In the genomic region with DNA sequence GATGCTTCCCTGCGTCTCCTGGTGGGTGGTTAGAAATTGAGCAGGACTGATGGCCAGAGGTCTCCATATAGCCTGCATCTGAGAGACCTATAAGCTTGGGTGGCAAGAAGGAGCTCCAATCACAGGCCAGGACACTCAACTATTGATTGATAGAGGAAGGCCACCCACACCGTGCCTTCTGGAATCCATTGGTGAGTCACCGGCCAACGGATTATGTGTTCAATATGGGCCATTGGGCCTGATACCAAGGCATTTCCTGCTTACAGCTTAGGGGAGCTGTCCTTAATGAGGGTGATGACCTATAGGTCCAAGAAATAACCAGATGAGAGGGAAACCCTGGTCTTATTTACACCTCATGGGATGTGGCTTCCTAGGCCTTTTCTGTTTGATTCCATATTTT, we compare ENCODE assay signal across 31 cellular contexts.
"Had no signal": no experiment of that assay in that cellular context is flagged by ENCODE, and none has a peak within 500 bp of the region (broad histone marks: within the 10 kb centered on the region; RNA-seq: fewer than 3 reads in every experiment).

No MANE protein-coding gene starts in this region.

- H3K36me3 Mint-ChIP-seq: naive thymus-derived CD8-positive, alpha-beta T cell; natural killer cell treated with Interleukin-12 subunit alpha and Interleukin-12 subunit beta and Interleukin-15 and Interleukin-18, amount 100 ng/mL, for 72 hours; stimulated activated effector memory CD8-positive, alpha-beta T cell treated with anti-CD3 and anti-CD28 coated beads, Interleukin-12 subunit alpha, Interleukin-12 subunit beta, amount 100 ng/mL, for 72 hours; stimulated activated naive B cell treated with anti-CD40 and anti-IgM and Interleukin-4, amounts not matched to agents 10 μg/mL and 1 μg/mL and 100 μg/mL, for 72 hours had no signal

- H3K36me3 ChIP-seq: neutrophil, ovary, right lobe of liver, suprapubic skin, tibial artery, transverse colon, upper lobe of right lung, uterus had no signal

- ATAC-seq: naive thymus-derived CD8-positive, alpha-beta T cell; natural killer cell treated with Interleukin-12 subunit alpha and Interleukin-12 subunit beta and Interleukin-15 and Interleukin-18, amount 100 ng/mL, for 72 hours; psoas muscle; right lobe of liver; stimulated activated effector memory CD8-positive, alpha-beta T cell treated with anti-CD3 and anti-CD28 coated beads, Interleukin-12 subunit alpha, Interleukin-12 subunit beta, amount 100 ng/mL, for 72 hours; stimulated activated naive B cell treated with anti-CD40 and anti-IgM and Interleukin-4, amounts not matched to agents 10 μg/mL and 1 μg/mL and 100 μg/mL, for 72 hours; stimulated activated naive CD8-positive, alpha-beta T cell treated with anti-CD3 and anti-CD28 coated beads, Interleukin-15, amount 100 ng/mL, for 72 hours; stimulated activated naive CD8-positive, alpha-beta T cell treated with anti-CD3 and anti-CD28 coated beads, Interleukin-15, Interleukin-2, amounts not matched to agents 100 U/mL and 50 U/mL, for 24 hours had no signal

- H3K4me1 Mint-ChIP-seq: naive thymus-derived CD8-positive, alpha-beta T cell; stimulated activated effector memory CD8-positive, alpha-beta T cell treated with anti-CD3 and anti-CD28 coated beads, Interleukin-12 subunit alpha, Interleukin-12 subunit beta, amount 100 ng/mL, for 72 hours; stimulated activated naive CD8-positive, alpha-beta T cell treated with anti-CD3 and anti-CD28 coated beads, Interleukin-15, amount 100 ng/mL, for 72 hours had no signal

- H3K79me2 ChIP-seq: parathyroid adenoma had no signal

- H3K9me3 ChIP-seq: neutrophil, ovary, psoas muscle, right lobe of liver, suprapubic skin, testis, tibial artery, transverse colon, upper lobe of right lung, uterus had no signal

- DNase-seq: naive B cell; naive thymus-derived CD8-positive, alpha-beta T cell; nephron progenitor cell; nucleus accumbens; ovary; posterior cingulate gyrus; psoas muscle; right cardiac atrium; right lobe of liver; stimulated activated CD4-positive, alpha-beta T cell treated with anti-CD3 and anti-CD28 coated beads, Interleukin-15, amount 100 ng/mL, for 24 hours; stimulated activated CD4-positive, alpha-beta T cell treated with anti-CD3 and anti-CD28 coated beads, Interleukin-2, amount 100 ng/mL, for 24 hours; stimulated activated CD4-positive, alpha-beta T cell treated with anti-CD3 and anti-CD28 coated beads, Interleukin-2, amount 100 ng/mL, for 48 hours; stimulated activated CD4-positive, alpha-beta T cell treated with anti-CD3 and anti-CD28 coated beads, Interleukin-4, amount 100 ng/mL, for 24 hours; stimulated activated naive B cell treated with anti-CD40 and anti-IgM and Interleukin-4, amounts not matched to agents 10 μg/mL and 1 μg/mL and 100 μg/mL, for 72 hours; stimulated activated naive CD8-positive, alpha-beta T cell treated with anti-CD3 and anti-CD28 coated beads, Interleukin-15, amount 100 ng/mL, for 72 hours; stimulated activated naive CD8-positive, alpha-beta T cell treated with anti-CD3 and anti-CD28 coated beads, Interleukin-15, Interleukin-2, amounts not matched to agents 100 U/mL and 50 U/mL, for 24 hours; substantia nigra; testis; tibial artery; transverse colon; upper lobe of right lung; uterus had no signal

- H3K9me3 Mint-ChIP-seq: naive B cell; natural killer cell treated with Interleukin-12 subunit alpha and Interleukin-12 subunit beta and Interleukin-15 and Interleukin-18, amount 100 ng/mL, for 72 hours; nephron progenitor cell; neural crest cell; stimulated activated effector memory CD8-positive, alpha-beta T cell treated with anti-CD3 and anti-CD28 coated beads, Interleukin-12 subunit alpha, Interleukin-12 subunit beta, amount 100 ng/mL, for 72 hours; stimulated activated naive B cell treated with anti-CD40 and anti-IgM and Interleukin-4, amounts not matched to agents 10 μg/mL and 1 μg/mL and 100 μg/mL, for 72 hours; stimulated activated naive CD8-positive, alpha-beta T cell treated with anti-CD3 and anti-CD28 coated beads, Interleukin-15, amount 100 ng/mL, for 72 hours had no signal

- H3K4me1 ChIP-seq: psoas muscle, testis, tibial artery had no signal

- H3K27me3 ChIP-seq: neutrophil, ovary, right lobe of liver, suprapubic skin, testis, tibial artery, transverse colon, upper lobe of right lung, uterus had no signal

- H3K27me3 Mint-ChIP-seq: progenitor cell of endocrine pancreas; stimulated activated naive CD8-positive, alpha-beta T cell treated with anti-CD3 and anti-CD28 coated beads, Interleukin-15, amount 100 ng/mL, for 72 hours had no signal

- H2AFZ ChIP-seq: parathyroid adenoma had no signal

- H3K27ac ChIP-seq: neutrophil, ovary, parathyroid adenoma, psoas muscle, right lobe of liver, skin epidermis, suprapubic skin, testis, tibial artery, transverse colon, upper lobe of right lung, uterus had no signal

- H3K4me3 Mint-ChIP-seq: naive B cell; naive thymus-derived CD8-positive, alpha-beta T cell; natural killer cell treated with Interleukin-12 subunit alpha and Interleukin-12 subunit beta and Interleukin-15 and Interleukin-18, amount 100 ng/mL, for 72 hours; nephron progenitor cell; neural crest cell; stimulated activated effector memory CD8-positive, alpha-beta T cell treated with anti-CD3 and anti-CD28 coated beads, Interleukin-12 subunit alpha, Interleukin-12 subunit beta, amount 100 ng/mL, for 72 hours; stimulated activated naive B cell treated with anti-CD40 and anti-IgM and Interleukin-4, amounts not matched to agents 10 μg/mL and 1 μg/mL and 100 μg/mL, for 72 hours; stimulated activated naive CD8-positive, alpha-beta T cell treated with anti-CD3 and anti-CD28 coated beads, Interleukin-15, amount 100 ng/mL, for 72 hours; type B pancreatic cell had no signal

- H3K4me3 ChIP-seq: ovary, psoas muscle, right lobe of liver, skin epidermis, suprapubic skin, testis, tibial artery, transverse colon, upper lobe of right lung, uterus had no signal

- H3K27ac Mint-ChIP-seq: naive B cell; naive thymus-derived CD8-positive, alpha-beta T cell; natural killer cell treated with Interleukin-12 subunit alpha and Interleukin-12 subunit beta and Interleukin-15 and Interleukin-18, amount 100 ng/mL, for 72 hours; progenitor cell of endocrine pancreas; stimulated activated effector memory CD8-positive, alpha-beta T cell treated with anti-CD3 and anti-CD28 coated beads, Interleukin-12 subunit alpha, Interleukin-12 subunit beta, amount 100 ng/mL, for 72 hours; stimulated activated naive B cell treated with anti-CD40 and anti-IgM and Interleukin-4, amounts not matched to agents 10 μg/mL and 1 μg/mL and 100 μg/mL, for 72 hours; stimulated activated naive CD8-positive, alpha-beta T cell treated with anti-CD3 and anti-CD28 coated beads, Interleukin-15, amount 100 ng/mL, for 72 hours; type B pancreatic cell had no signal

- H3K9ac ChIP-seq: parathyroid adenoma had no signal
